ENCODE assay signal across 28 cellular contexts in genomic region chr17:50754521-50754920, GRCh38. TPM values are rescaled to one million over a fixed set of nuclear protein-coding genes. Genes with fewer than 3 reads are reported as not detected.
A peak's percentile ranks its signal among the peaks of the same experiment; 100 is the strongest.
DNase-seq lines count a peak whose midpoint lies in the region; ATAC-seq and TF ChIP-seq lines count a peak whose summit lies in the region.
"Had no signal": no experiment of that assay in that cellular context is flagged by ENCODE, and none has a peak within 500 bp of the region (broad histone marks: within the 10 kb centered on the region; RNA-seq: fewer than 3 reads in every experiment).

No MANE protein-coding gene starts in this region.

- DNase-seq in activated T-cell treated with anti-CD3 and anti-CD28 coated beads, Interleukin-2, amount 50 U/mL, for 24 hours: no peak
- no peak for DNase-seq in activated T-cell treated with anti-CD3 and anti-CD28 coated beads, Interleukin-2, amount 50 U/mL, for 72 hours
- DNase-seq in CD4-positive, alpha-beta T cell: no peak
- DNase-seq in WTC11 (ENCODE audit: low spot score): no peak
- DNase-seq in endodermal cell: no peak
- DNase-seq in GM13976 (ENCODE audit: low spot score): no peak
- DNase-seq in occipital lobe (lab: John Stamatoyannopoulos, UW): no peak
- DNase-seq in CD4-positive, alpha-beta memory T cell: no peak
- DNase-seq: 8988T, ACHN, BE2C, H9, KG1, MG63, NCI-H1417, NCI-H1694, NCI-H2029 treated with DMSO at 0.1 percent for 48 hours, NCI-H2227 treated with DMSO at 0.1 percent for 48 hours, NCI-H526 treated with DMSO at 0.1 percent for 48 hours, SHP77 had no signal

- CTCF ChIA-PET in CD4-positive, alpha-beta T cell (lab: Charles Lee): no interaction called here
- CTCF ChIA-PET in WTC11 (lab: Charles Lee): interaction anchor here (0.7 to 0.8 kb wide), 2 partner anchors 28 to 95 kb away, joined by 3 read pairs; no protein-coding TSS in a partner anchor
- CTCF ChIA-PET in CD4-positive, alpha-beta memory T cell (lab: Charles Lee; ENCODE audit: partially characterized antibody): interaction anchor here (1.3 kb wide), 1 partner anchor 28 kb away, joined by 5 read pairs; no protein-coding TSS in a partner anchor

- no peaks in the 10 kb centered on the region for H3K9me3 Mint-ChIP-seq in activated T-cell treated with anti-CD3 and anti-CD28 coated beads, Interleukin-2, amount 50 U/mL, for 24 hours
- no peaks in the 10 kb centered on the region for H3K9me3 Mint-ChIP-seq in activated T-cell treated with anti-CD3 and anti-CD28 coated beads, Interleukin-2, amount 50 U/mL, for 72 hours
- no peaks in the 10 kb centered on the region for H3K9me3 Mint-ChIP-seq in CD4-positive, alpha-beta T cell
- H3K9me3 Mint-ChIP-seq in WTC11 (no peaks in the 10 kb centered on the region), endodermal cell (no peaks in the 10 kb centered on the region)
- H3K9me3 Mint-ChIP-seq in CD4-positive, alpha-beta memory T cell: no peaks in the 10 kb centered on the region
- H3K9me3 Mint-ChIP-seq: CD14-positive monocyte, GM23338, H9 had no signal

- POLR2A ChIA-PET in CD4-positive, alpha-beta T cell (lab: Charles Lee): interaction anchor here (0.7 kb wide), 1 partner anchor 188 kb away, joined by 4 read pairs; no protein-coding TSS in a partner anchor
- POLR2A ChIA-PET in WTC11 (lab: Charles Lee): no interaction called here
- POLR2A ChIA-PET in CD4-positive, alpha-beta memory T cell (lab: Charles Lee; ENCODE audit: partially characterized antibody): no interaction called here

- 73 to 80% methylated on average over 2 of the region's 2 CpGs for WGBS in endodermal cell (ENCODE audit: insufficient coverage in 1 of 2, insufficient read length in 1 of 2), 2 experiments

- intact Hi-C loops in CD4-positive, alpha-beta T cell (cut with DNase I, micrococcal nuclease): no loop called here
- intact Hi-C loops in CD4-positive, alpha-beta memory T cell (cut with micrococcal nuclease): no loop called here

- ATAC-seq in activated T-cell treated with anti-CD3 and anti-CD28 coated beads, Interleukin-2, amount 50 U/mL, for 72 hours (replicated peaks in 1 of 2): no peak
- no peak for ATAC-seq in CD4-positive, alpha-beta T cell (ENCODE audit: poor library complexity)
- ATAC-seq in WTC11: no peak
- ATAC-seq: GM23338, Panc1 had no signal

- H3K27me3 ChIP-seq in CD4-positive, alpha-beta T cell (ENCODE audit: control insufficient read depth, insufficient read depth, low read length): no peaks in the 10 kb centered on the region
- no peaks in the 10 kb centered on the region for H3K27me3 ChIP-seq in endodermal cell (ENCODE audit: control insufficient read depth, insufficient read depth, low read length, poor library complexity, severe bottlenecking)
- no peaks in the 10 kb centered on the region for H3K27me3 ChIP-seq in CD4-positive, alpha-beta memory T cell (ENCODE audit: insufficient read depth, low read length)
- H3K27me3 ChIP-seq: BE2C, MG63 had no signal

- no peaks in the 10 kb centered on the region for H3K4me1 Mint-ChIP-seq in activated T-cell treated with anti-CD3 and anti-CD28 coated beads, Interleukin-2, amount 50 U/mL, for 24 hours (ENCODE audit: low read depth)
- peaks cover 4% of the 10 kb centered on the region for H3K4me1 Mint-ChIP-seq in activated T-cell treated with anti-CD3 and anti-CD28 coated beads, Interleukin-2, amount 50 U/mL, for 72 hours (ENCODE audit: low read depth)
- peaks cover 5% of the 10 kb centered on the region for H3K4me1 Mint-ChIP-seq in CD4-positive, alpha-beta T cell (ENCODE audit: low read depth)
- H3K4me1 Mint-ChIP-seq in WTC11 (no peaks in the 10 kb centered on the region), endodermal cell (peaks cover 23% of the 10 kb centered on the region)
- peaks cover 0 to 5% (median 4%) of the 10 kb centered on the region in 4 donors for H3K4me1 Mint-ChIP-seq in CD4-positive, alpha-beta memory T cell
- H3K4me1 Mint-ChIP-seq: CD14-positive monocyte, GM23338 had no signal

- peaks cover 16% of the 10 kb centered on the region for H3K4me1 ChIP-seq in endodermal cell (ENCODE audit: control insufficient read depth, insufficient read depth, low read length)
- H3K4me1 ChIP-seq in CD4-positive, alpha-beta memory T cell (ENCODE audit: insufficient read depth, low read length): no peaks in the 10 kb centered on the region
- H3K4me1 ChIP-seq: BE2C had no signal

- peak overlapping the region; percentile 66 for H3K4me3 ChIP-seq in endodermal cell (ENCODE audit: low read length)
- H3K4me3 ChIP-seq in CD4-positive, alpha-beta memory T cell (ENCODE audit: low read length in 2 of 2): no peak overlapping the region
- H3K4me3 ChIP-seq: GM23338, MG63 had no signal

- no peak overlapping the region for H3K4me3 Mint-ChIP-seq in activated T-cell treated with anti-CD3 and anti-CD28 coated beads, Interleukin-2, amount 50 U/mL, for 24 hours
- H3K4me3 Mint-ChIP-seq in activated T-cell treated with anti-CD3 and anti-CD28 coated beads, Interleukin-2, amount 50 U/mL, for 72 hours: no peak overlapping the region
- H3K4me3 Mint-ChIP-seq in CD4-positive, alpha-beta T cell: no peak overlapping the region
- H3K4me3 Mint-ChIP-seq in WTC11 (no peak overlapping the region), endodermal cell (no peak overlapping the region)
- H3K4me3 Mint-ChIP-seq in CD4-positive, alpha-beta memory T cell: no peak overlapping the region
- H3K4me3 Mint-ChIP-seq: CD14-positive monocyte, GM23338, H9 had no signal

- peak overlapping the region; percentile 78 for H3K27ac Mint-ChIP-seq in activated T-cell treated with anti-CD3 and anti-CD28 coated beads, Interleukin-2, amount 50 U/mL, for 24 hours
- H3K27ac Mint-ChIP-seq in activated T-cell treated with anti-CD3 and anti-CD28 coated beads, Interleukin-2, amount 50 U/mL, for 72 hours: no peak overlapping the region
- peak overlapping the region; percentile 21 for H3K27ac Mint-ChIP-seq in CD4-positive, alpha-beta T cell
- H3K27ac Mint-ChIP-seq in WTC11 (0 out of 2 replicates have a peak overlapping the region, but pooled peaks have one; percentile 8), endodermal cell (no peak overlapping the region)
- H3K27ac Mint-ChIP-seq in CD4-positive, alpha-beta memory T cell: peak overlapping the region in 1 of 7 donors; percentile 15
- H3K27ac Mint-ChIP-seq: GM23338 had no signal

- TF ChIP-seq CTCF in CD4-positive, alpha-beta T cell (IDR thresholded peaks at IDR 0.05): no peak
- TF ChIP-seq CTCF in WTC11 (IDR thresholded peaks at IDR 0.05) (no peak), endodermal cell (conservative IDR thresholded peaks at IDR 0.05) (no peak), GM13976 (IDR thresholded peaks at IDR 0.05; ENCODE audit: borderline replicate concordance, control extremely low read depth, extremely low read depth, insufficient read depth, missing control alignments) (no peak)

- no peak overlapping the region for H3K27ac ChIP-seq in CD4-positive, alpha-beta T cell (ENCODE audit: low read depth, low read length)
- H3K27ac ChIP-seq in endodermal cell (ENCODE audit: low read depth, low read length): no peak overlapping the region
- no peak overlapping the region for H3K27ac ChIP-seq in CD4-positive, alpha-beta memory T cell (ENCODE audit: low read depth, low read length)
- H3K27ac ChIP-seq: RWPE1 had no signal

- in situ Hi-C loops in GM13976 (cut with MboI; ENCODE audit: low sequenced_read_pairs, unreplicated experiment): no loop called here

- H3K9me3 ChIP-seq in CD4-positive, alpha-beta T cell (ENCODE audit: control insufficient read depth, low read length): no peaks in the 10 kb centered on the region
- no peaks in the 10 kb centered on the region for H3K9me3 ChIP-seq in endodermal cell (ENCODE audit: control insufficient read depth, low read length)
- H3K9me3 ChIP-seq in CD4-positive, alpha-beta memory T cell (ENCODE audit: control insufficient read depth in 1 of 2, low read length in 2 of 2): no peaks in the 10 kb centered on the region
- H3K9me3 ChIP-seq: BE2C, MG63 had no signal

- H3K36me3 Mint-ChIP-seq in activated T-cell treated with anti-CD3 and anti-CD28 coated beads, Interleukin-2, amount 50 U/mL, for 24 hours (ENCODE audit: low read depth): peaks cover 68% of the 10 kb centered on the region
- H3K36me3 Mint-ChIP-seq in activated T-cell treated with anti-CD3 and anti-CD28 coated beads, Interleukin-2, amount 50 U/mL, for 72 hours (ENCODE audit: insufficient read depth in 2 of 2): peaks cover 3 to 13% of the 10 kb centered on the region in 2 donors
- peaks cover 58% of the 10 kb centered on the region for H3K36me3 Mint-ChIP-seq in CD4-positive, alpha-beta T cell (ENCODE audit: low read depth)
- H3K36me3 Mint-ChIP-seq in WTC11 (peaks cover 37% of the 10 kb centered on the region), endodermal cell (ENCODE audit: low read depth) (peaks cover 34% of the 10 kb centered on the region)
- peaks cover 24 to 52% of the 10 kb centered on the region in 2 donors for H3K36me3 Mint-ChIP-seq in CD4-positive, alpha-beta memory T cell

- H3K27me3 Mint-ChIP-seq in activated T-cell treated with anti-CD3 and anti-CD28 coated beads, Interleukin-2, amount 50 U/mL, for 24 hours: no peaks in the 10 kb centered on the region
- H3K27me3 Mint-ChIP-seq in activated T-cell treated with anti-CD3 and anti-CD28 coated beads, Interleukin-2, amount 50 U/mL, for 72 hours (ENCODE audit: low read depth): no peaks in the 10 kb centered on the region
- H3K27me3 Mint-ChIP-seq in CD4-positive, alpha-beta T cell: no peaks in the 10 kb centered on the region
- H3K27me3 Mint-ChIP-seq in WTC11 (ENCODE audit: low read depth) (no peaks in the 10 kb centered on the region), endodermal cell (ENCODE audit: insufficient read depth) (no peaks in the 10 kb centered on the region)
- H3K27me3 Mint-ChIP-seq in CD4-positive, alpha-beta memory T cell: no peaks in the 10 kb centered on the region

- peaks cover 61% of the 10 kb centered on the region for H3K36me3 ChIP-seq in endodermal cell (ENCODE audit: control insufficient read depth, insufficient read depth, low read length)
- peaks cover 49% of the 10 kb centered on the region for H3K36me3 ChIP-seq in CD4-positive, alpha-beta memory T cell (ENCODE audit: insufficient read depth, low read length)

- no peak overlapping the region for H3K9ac ChIP-seq in endodermal cell (ENCODE audit: extremely low read depth, low read length, poor library complexity, severe bottlenecking)

RNA-seq across cellular contexts. Expression of gene ANKRD40CL, which starts 12.8 kb away (rescaled TPM):
- not detected for total RNA-seq in activated T-cell treated with anti-CD3 and anti-CD28 coated beads, Interleukin-2, amount 50 U/mL, for 72 hours
- total RNA-seq in CD4-positive, alpha-beta T cell: not detected
- total RNA-seq in WTC11 (2021) (not detected in 3 replicates), endodermal cell (not detected), occipital lobe (not detected)
- not detected for polyA plus RNA-seq in endodermal cell (2013, experiment 1 of 2)
- polyA plus RNA-seq in endodermal cell (2013, experiment 2 of 2): not detected
- not detected for total RNA-seq in CD4-positive, alpha-beta memory T cell
- not detected for polyA plus RNA-seq in CD4-positive, alpha-beta memory T cell
- total RNA-seq: Daoy, G401, GM23338, H9, NCI-H460, SK-MEL-5 had no signal
- polyA plus RNA-seq: CD14-positive monocyte, GM23338 had no signal

RNA-seq across cellular contexts. Expression of gene LUC7L3, which starts 35.1 kb away (rescaled TPM):
- 100 to 1,000 TPM; 148 to 190 TPM for total RNA-seq in activated T-cell treated with anti-CD3 and anti-CD28 coated beads, Interleukin-2, amount 50 U/mL, for 72 hours
- total RNA-seq in CD4-positive, alpha-beta T cell: 100 to 1,000 TPM; 116 to 126 TPM
- total RNA-seq in WTC11 (2021) (182 to 190 TPM (median 186 TPM) in 3 replicates), endodermal cell (100 to 1,000 TPM; 122 to 169 TPM), occipital lobe (141 TPM)
- 252 TPM for polyA plus RNA-seq in endodermal cell (2013, experiment 1 of 2)
- 214 TPM for polyA plus RNA-seq in endodermal cell (2013, experiment 2 of 2)
- total RNA-seq in CD4-positive, alpha-beta memory T cell: 100 to 1,000 TPM; 254 to 291 TPM
- 10 to 100 TPM; 21.9 to 79.6 TPM for polyA plus RNA-seq in CD4-positive, alpha-beta memory T cell

RNA-seq across cellular contexts. Expression of gene ANKRD40, which starts 46.8 kb away (rescaled TPM):
- 10 to 100 TPM; 36.4 to 37.8 TPM for total RNA-seq in activated T-cell treated with anti-CD3 and anti-CD28 coated beads, Interleukin-2, amount 50 U/mL, for 72 hours
- total RNA-seq in CD4-positive, alpha-beta T cell: 10 to 100 TPM; 22.8 to 24.0 TPM
- total RNA-seq in WTC11 (2021) (43.3 to 45.3 TPM (median 45.3 TPM) in 3 replicates), endodermal cell (10 to 100 TPM; 44.9 to 60.3 TPM), occipital lobe (31.4 TPM)
- polyA plus RNA-seq in endodermal cell (2013, experiment 1 of 2): 38.1 TPM
- polyA plus RNA-seq in endodermal cell (2013, experiment 2 of 2): 37.3 TPM
- 10 to 100 TPM; 34.2 to 39.3 TPM for total RNA-seq in CD4-positive, alpha-beta memory T cell
- polyA plus RNA-seq in CD4-positive, alpha-beta memory T cell: 1 to 10 TPM; 2.1 to 8.1 TPM

Comparison
In these comparisons a context has a peak if more than half of its experiments do, and no peak if none do; other contexts are left out.
1. H3K27ac Mint-ChIP-seq: peak in activated T-cell treated with anti-CD3 and anti-CD28 coated beads, Interleukin-2, amount 50 U/mL, for 24 hours (single experiment), CD4-positive, alpha-beta T cell (single experiment) and WTC11 (single experiment); none in activated T-cell treated with anti-CD3 and anti-CD28 coated beads, Interleukin-2, amount 50 U/mL, for 72 hours (single experiment) and endodermal cell (single experiment).